In the genomic region with DNA sequence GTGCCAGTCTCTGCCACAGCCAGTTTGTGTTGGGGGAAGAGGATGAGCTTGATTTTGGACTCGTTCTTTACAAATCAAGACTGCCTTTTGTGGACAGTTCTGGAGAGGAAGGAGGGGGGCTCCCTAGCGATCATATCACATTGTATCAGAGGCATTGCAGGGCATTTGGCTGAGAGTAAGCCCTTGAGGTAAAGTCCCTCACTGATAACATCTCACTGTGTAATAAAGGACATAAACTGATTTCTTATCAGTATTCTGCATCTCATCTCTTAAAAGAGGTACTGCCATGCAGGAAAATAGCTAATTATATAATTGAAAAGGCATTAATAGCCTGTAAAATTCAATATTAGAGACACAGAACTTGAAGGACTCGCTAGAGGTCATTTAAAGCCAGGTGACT, we compare ENCODE assay signal across 29 cellular contexts. TPM values are rescaled to one million over a fixed set of nuclear protein-coding genes. Genes with fewer than 3 reads are reported as not detected.
"Had no signal": no experiment of that assay in that cellular context is flagged by ENCODE, and none has a peak within 500 bp of the region (broad histone marks: within the 10 kb centered on the region; RNA-seq: fewer than 3 reads in every experiment).

No MANE protein-coding gene starts in this region.

- H3K4me3 ChIP-seq: adrenal gland, body of pancreas, gastroesophageal sphincter, hepatocyte, pancreas, right atrium auricular region, smooth muscle cell, upper lobe of right lung had no signal

- H3K9me3 ChIP-seq: adrenal gland, body of pancreas, gastroesophageal sphincter, neutrophil, pancreas, right atrium auricular region, upper lobe of right lung had no signal

- ATAC-seq: activated CD4-positive, alpha-beta T cell treated with anti-CD3 and anti-CD28 coated beads for 36 hours; activated T-cell treated with anti-CD3 and anti-CD28 coated beads, Interleukin-2, amount 50 U/mL, for 72 hours; body of pancreas; effector memory CD8-positive, alpha-beta T cell; gastroesophageal sphincter; left cardiac atrium; left ventricle myocardium superior; pancreas; stimulated activated memory B cell treated with anti-CD40 and anti-IgM and Interleukin-4, amounts not matched to agents 10 μg/mL and 1 μg/mL and 100 μg/mL, for 72 hours; stimulated activated naive CD8-positive, alpha-beta T cell treated with anti-CD3 and anti-CD28 coated beads, Interleukin-15, amount 100 ng/mL, for 72 hours; upper lobe of right lung had no signal

- H3K4me2 ChIP-seq: hepatocyte, smooth muscle cell had no signal

- H3K79me2 ChIP-seq: hepatocyte had no signal

- H3K36me3 ChIP-seq: adrenal gland, gastroesophageal sphincter, neutrophil, pancreas, right atrium auricular region, upper lobe of right lung had no signal

- H3K4me1 ChIP-seq: body of pancreas had no signal

- H3K27ac ChIP-seq: adrenal gland, body of pancreas, gastroesophageal sphincter, hepatocyte, neutrophil, pancreas, right atrium auricular region, upper lobe of right lung had no signal

- H2AFZ ChIP-seq: hepatocyte had no signal

- H3K27me3 ChIP-seq: adrenal gland, body of pancreas, gastroesophageal sphincter, hepatocyte, neutrophil, pancreas, right atrium auricular region, upper lobe of right lung had no signal

- DNase-seq: activated CD4-positive, alpha-beta T cell treated with anti-CD3 and anti-CD28 coated beads for 36 hours; activated CD4-positive, alpha-beta T cell treated with anti-CD3 and anti-CD28 coated beads, Interleukin-2, amount 50 U/mL, for 4 hours; activated CD4-positive, CD25-positive, alpha-beta regulatory T cell; activated naive CD4-positive, alpha-beta T cell; activated T-cell treated with anti-CD3 and anti-CD28 coated beads for 4 hours; activated T-cell treated with anti-CD3 and anti-CD28 coated beads, Interleukin-2, amount 50 U/mL, for 72 hours; adrenal gland; aorta; body of pancreas; cerebellar nuclear complex; cortex of kidney; effector memory CD8-positive, alpha-beta T cell; left cardiac atrium; left ventricle myocardium superior; naive B cell; nephron progenitor cell; pancreas; stimulated activated CD4-positive, alpha-beta T cell treated with anti-CD3 and anti-CD28 coated beads, Interleukin-1b, Interleukin-23, amount 100 ng/mL, for 48 hours; stimulated activated CD4-positive, alpha-beta T cell treated with anti-CD3 and anti-CD28 coated beads, Interleukin-4, amount 100 ng/mL, for 4 hours; stimulated activated CD8-positive, alpha-beta memory T cell treated with anti-CD3 and anti-CD28 coated beads, Interleukin-4, amount 100 ng/mL, for 48 hours; stimulated activated naive CD8-positive, alpha-beta T cell treated with anti-CD3 and anti-CD28 coated beads, Interleukin-15, amount 100 ng/mL, for 72 hours; substantia nigra; upper lobe of right lung had no signal

RNA-seq across cellular contexts. Expression of a gene that starts 6.1 kb away (rescaled TPM):
- total RNA-seq: activated CD4-positive, alpha-beta T cell treated with anti-CD3 and anti-CD28 coated beads for 36 hours; activated T-cell treated with anti-CD3 and anti-CD28 coated beads, Interleukin-2, amount 50 U/mL, for 72 hours had no signal
